17 cellular contexts compared by ENCODE assay signal in genomic region chr2:38245114-38245641, GRCh38.
DNase-seq lines count a peak whose midpoint lies in the region; ATAC-seq, FAIRE-seq and TF ChIP-seq lines count a peak whose summit lies in the region.
"Had no signal": no experiment of that assay in that cellular context is flagged by ENCODE, and none has a peak within 500 bp of the region (broad histone marks: within the 10 kb centered on the region; RNA-seq: fewer than 3 reads in every experiment).

No MANE protein-coding gene starts in this region.

- no peak for TF ChIP-seq POLR2A in heart left ventricle (IDR thresholded peaks at IDR 0.05)

- no peaks in the 10 kb centered on the region for H3K36me3 ChIP-seq in keratinocyte (ENCODE audit: control insufficient read depth in 2 of 2, extremely low read depth in 1 of 2, insufficient read depth in 2 of 2, low read length in 2 of 2)
- H3K36me3 ChIP-seq in heart left ventricle = no peaks in the 10 kb centered on the region
- H3K36me3 ChIP-seq: SJSA1 had no signal

- peak; percentile 72 for ATAC-seq in SK-N-SH treated with all-trans-retinoic acid at 6 μM for 48 hours
- ATAC-seq in heart left ventricle = no peak
- ATAC-seq: activated CD4-positive, CD25-positive, alpha-beta regulatory T cell treated with anti-CD3 and anti-CD28 coated beads, Interleukin-2, amount 50 U/mL, for 24 hours had no signal

- H3K27me3 ChIP-seq in keratinocyte (ENCODE audit: control insufficient read depth, extremely low read depth, insufficient read depth, low read length) (no peaks in the 10 kb centered on the region), heart left ventricle (no peaks in the 10 kb centered on the region)
- H3K27me3 ChIP-seq: hepatocyte, SJSA1 had no signal

- intact Hi-C loops in heart left ventricle (cut with DNase I) = no loop called here

- peak overlapping the region; percentile 44 for H3K4me2 ChIP-seq in keratinocyte (ENCODE audit: control insufficient read depth, extremely low read depth, insufficient read depth, low read depth, low read length)
- H3K4me2 ChIP-seq: hepatocyte had no signal

- no peaks in the 10 kb centered on the region for H3K36me3 Mint-ChIP-seq in nephron progenitor cell (ENCODE audit: low read depth)

- no peak overlapping the region for H3K9ac ChIP-seq in keratinocyte (ENCODE audit: control insufficient read depth, extremely low read depth, insufficient read depth, low read length)

- no peaks in the 10 kb centered on the region for H3K9me1 ChIP-seq in keratinocyte (ENCODE audit: control insufficient read depth, extremely low read depth, insufficient read depth, low read length)

- FAIRE-seq in keratinocyte (lab: Jason Lieb, UNC) = no peak
- FAIRE-seq: endometrium, G401.6 had no signal

- no peak overlapping the region for H3K4me3 ChIP-seq in keratinocyte (ENCODE audit: control insufficient read depth in 2 of 3, extremely low read depth in 1 of 3, insufficient read depth in 2 of 3, low read depth in 1 of 3, low read length in 3 of 3)
- H3K4me3 ChIP-seq in heart left ventricle = no peak overlapping the region
- H3K4me3 ChIP-seq: hepatocyte, SJSA1 had no signal

- no peak overlapping the region for H3K4me3 Mint-ChIP-seq in nephron progenitor cell
- H3K4me3 Mint-ChIP-seq: activated T-cell treated with anti-CD3 and anti-CD28 coated beads, Interleukin-2, amount 50 U/mL, for 24 hours; HFFc6 had no signal

- peaks cover 36% of the 10 kb centered on the region for H3K4me1 Mint-ChIP-seq in nephron progenitor cell

- dilution Hi-C loops in keratinocyte (cut with MboI; ENCODE audit: extremely low pct_ligation_motif_present, low sequenced_read_pairs) = no loop called here

- H2AFZ ChIP-seq in keratinocyte (ENCODE audit: control insufficient read depth, low read length) = no peak overlapping the region
- H2AFZ ChIP-seq: hepatocyte had no signal

- peaks cover 16% of the 10 kb centered on the region for H3K27me3 Mint-ChIP-seq in nephron progenitor cell (ENCODE audit: low read depth, poor library complexity)
- H3K27me3 Mint-ChIP-seq: activated T-cell treated with anti-CD3 and anti-CD28 coated beads, Interleukin-2, amount 50 U/mL, for 24 hours had no signal

- no peaks in the 10 kb centered on the region for H4K20me1 ChIP-seq in keratinocyte (ENCODE audit: control insufficient read depth, extremely low read depth, insufficient read depth, low read length)

- H3K79me2 ChIP-seq in keratinocyte (ENCODE audit: control insufficient read depth, insufficient read depth, low read length) = no peaks in the 10 kb centered on the region
- H3K79me2 ChIP-seq: hepatocyte had no signal

- H3K9me3 ChIP-seq in keratinocyte (ENCODE audit: control insufficient read depth, low read depth, low read length) (no peaks in the 10 kb centered on the region), heart left ventricle (no peaks in the 10 kb centered on the region)
- H3K9me3 ChIP-seq: SJSA1 had no signal

- H3K4me1 ChIP-seq in keratinocyte (ENCODE audit: control insufficient read depth, extremely low read depth, insufficient read depth, low read length) (peaks cover 15% of the 10 kb centered on the region), heart left ventricle (no peaks in the 10 kb centered on the region)

- TF ChIP-seq CTCF in keratinocyte (optimal IDR thresholded peaks at IDR 0.05 in 1 of 3, IDR thresholded peaks at IDR 0.05 in 1 of 3, conservative IDR thresholded peaks at IDR 0.05 in 1 of 3; ENCODE audit: extremely low read depth in 1 of 3, insufficient read depth in 2 of 3, low read length in 3 of 3) (no peak), heart left ventricle (IDR thresholded peaks at IDR 0.05) (no peak), nephron progenitor cell (IDR thresholded peaks at IDR 0.05) (no peak)

- 69 to 75% (median 70%) methylated on average over 5 of the region's 5 CpGs for WGBS in heart left ventricle, 4 donors

- DNase-seq in A172 (ENCODE audit: low spot score) (peak; percentile 41), HT1080 (ENCODE audit: low read depth) (peak; percentile 25), keratinocyte (ENCODE audit: low read depth, low spot score) (no peak), heart left ventricle (no peak), NCI-H2171 treated with DMSO at 0.1 percent for 48 hours (lab: John Stamatoyannopoulos, UW) (no peak), nephron progenitor cell (no peak), NCI-H128 (lab: John Stamatoyannopoulos, UW; ENCODE audit: unreplicated experiment) (no peak)
- DNase-seq: activated T-cell treated with anti-CD3 and anti-CD28 coated beads, Interleukin-2, amount 50 U/mL, for 24 hours; HFFc6; NCI-H446; posterior cingulate gyrus had no signal

- no peaks in the 10 kb centered on the region for H3K9me3 Mint-ChIP-seq in nephron progenitor cell
- H3K9me3 Mint-ChIP-seq: activated T-cell treated with anti-CD3 and anti-CD28 coated beads, Interleukin-2, amount 50 U/mL, for 24 hours; HFFc6 had no signal

- H3K27ac Mint-ChIP-seq in nephron progenitor cell = no peak overlapping the region
- H3K27ac Mint-ChIP-seq: activated T-cell treated with anti-CD3 and anti-CD28 coated beads, Interleukin-2, amount 50 U/mL, for 24 hours; HFFc6 had no signal

- H3K27ac ChIP-seq in keratinocyte (ENCODE audit: control insufficient read depth, insufficient read depth, low read length) (no peak overlapping the region), heart left ventricle (no peak overlapping the region)
- H3K27ac ChIP-seq: hepatocyte, SJSA1 had no signal

TF ChIP-seq in SK-N-SH treated with all-trans-retinoic acid at 6 μM for 48 hours, 23 proteins besides CTCF, POLR2A, EP300 and RAD21:
- no peak for TF ChIP-seq ZNF70 (CRISPR knock-in tag; IDR thresholded peaks at IDR 0.05)

Comparison
In these comparisons a context has a peak if more than half of its experiments do, and no peak if none do; other contexts are left out.
1. DNase-seq: peak in A172 (single experiment) and HT1080 (single experiment); none in keratinocyte (single experiment), heart left ventricle (0 of 5), NCI-H2171 treated with DMSO at 0.1 percent for 48 hours (single experiment), nephron progenitor cell (single experiment) and NCI-H128 (single experiment).